9 cellular contexts compared by ENCODE assay signal in genomic region chr7:36208406-36208805, GRCh38. TPM values are rescaled to one million over a fixed set of nuclear protein-coding genes. Genes with fewer than 3 reads are reported as not detected.
DNase-seq lines count a peak whose midpoint lies in the region; ATAC-seq and TF ChIP-seq lines count a peak whose summit lies in the region.
"Had no signal": no experiment of that assay in that cellular context is flagged by ENCODE, and none has a peak within 500 bp of the region (broad histone marks: within the 10 kb centered on the region; RNA-seq: fewer than 3 reads in every experiment).

No MANE protein-coding gene starts in this region.

- H4K20me1 ChIP-seq in osteoblast (ENCODE audit: insufficient read depth, low read length) = no peaks in the 10 kb centered on the region

- no peaks in the 10 kb centered on the region for H3K36me3 ChIP-seq in osteoblast (ENCODE audit: insufficient read depth, low read length)

- H3K4me3 ChIP-seq in choroid plexus epithelial cell (ENCODE audit: low read depth, low read length) = no peak overlapping the region
- H3K4me3 ChIP-seq in osteoblast (ENCODE audit: insufficient read depth, low read length) = no peak overlapping the region

- H3K9me3 ChIP-seq in osteoblast (ENCODE audit: low read depth, low read length) = no peaks in the 10 kb centered on the region

- H3K4me1 ChIP-seq in osteoblast (ENCODE audit: insufficient read depth, low read length) = peaks cover 34% of the 10 kb centered on the region

- H3K79me2 ChIP-seq in osteoblast (ENCODE audit: insufficient read depth, low read length) = no peaks in the 10 kb centered on the region

- peak overlapping the region; percentile 35 for H3K27ac ChIP-seq in C4-2B
- peak overlapping the region; percentile 36 for H3K27ac ChIP-seq in osteoblast (ENCODE audit: low read depth, low read length)

- H3K27me3 ChIP-seq in osteoblast (ENCODE audit: insufficient read depth, low read length) = no peaks in the 10 kb centered on the region

- H2AFZ ChIP-seq in osteoblast (ENCODE audit: low read length) = no peak overlapping the region

- DNase-seq in Kasumi-1 (lab: John Stamatoyannopoulos, UW) = peak; percentile 68 to 72
- peak; percentile 19 for DNase-seq in choroid plexus epithelial cell (ENCODE audit: low read depth)
- peak; percentile 80 for DNase-seq in osteoblast (ENCODE audit: insufficient read length, low spot score, missing footprints)
- DNase-seq in inferior parietal cortex (ENCODE audit: extremely low spot score) = no peak
- DNase-seq in NCI-H524 (lab: John Stamatoyannopoulos, UW) = no peak
- no peak for DNase-seq in HPDE6-E6E7 (ENCODE audit: extremely low spot score)
- DNase-seq: activated CD8-positive, alpha-beta memory T cell treated with anti-CD3 and anti-CD28 coated beads, Interleukin-2, amount 10 ng/mL, durations not matched to agents 7 days and 5 days had no signal

- no peak for TF ChIP-seq CTCF in C4-2B (conservative IDR thresholded peaks at IDR 0.05)
- TF ChIP-seq CTCF in choroid plexus epithelial cell (conservative IDR thresholded peaks at IDR 0.05; ENCODE audit: low read depth, low read length) = no peak
- TF ChIP-seq CTCF in osteoblast (IDR thresholded peaks at IDR 0.05; ENCODE audit: extremely low read depth, low read depth, low read length) = no peak

- no peak for ATAC-seq in GM21528 (IDR thresholded peaks at IDR 0.05; ENCODE audit: low FRiP score, unreplicated experiment)
- ATAC-seq: activated CD8-positive, alpha-beta memory T cell treated with anti-CD3 and anti-CD28 coated beads, Interleukin-2, amount 10 ng/mL, durations not matched to agents 7 days and 5 days had no signal

- no peak overlapping the region for H3K4me2 ChIP-seq in osteoblast (ENCODE audit: insufficient read depth, low read length)

RNA-seq across cellular contexts. Expression of gene EEPD1, which starts 55.4 kb away (rescaled TPM):
- total RNA-seq in osteoblast = 9.0 and 14.1 TPM in 2 replicates

Comparison
In these comparisons a context has a peak if more than half of its experiments do, and no peak if none do; other contexts are left out.
1. DNase-seq: peak in Kasumi-1 (2 of 2), choroid plexus epithelial cell (single experiment) and osteoblast (single experiment); none in inferior parietal cortex (single experiment), NCI-H524 (0 of 2) and HPDE6-E6E7 (single experiment).